Comparison of ENCODE assay signal across 1 cellular context in the genomic region with DNA sequence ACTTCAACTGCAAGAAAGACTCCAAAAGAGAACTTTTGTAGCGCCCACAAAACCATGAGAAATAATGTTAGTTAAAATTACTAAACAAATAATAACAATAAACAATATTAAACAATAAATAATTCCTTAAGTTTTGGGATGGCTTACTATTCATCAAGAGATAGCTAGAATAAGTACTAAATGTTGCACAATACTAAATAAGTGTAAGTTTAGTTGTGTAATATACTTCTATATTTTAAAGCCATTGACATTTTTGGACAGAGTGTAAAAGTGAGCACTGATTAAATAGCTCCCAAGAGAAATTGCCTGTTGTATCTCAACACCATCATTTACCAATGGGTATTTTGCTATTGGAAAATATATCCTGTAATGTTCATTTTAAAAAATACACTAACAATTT.
TF ChIP-seq lines count a peak whose summit lies in the region.

No MANE protein-coding gene starts in this region.

TF ChIP-seq in K562, 482 proteins besides CTCF, POLR2A, EP300 and RAD21 (continued from another document):
- TF ChIP-seq CEBPB (tag; IDR thresholded peaks at IDR 0.05) (peak; percentile 66), ATF7 (IDR thresholded peaks at IDR 0.05) (no peak), DMBX1 (CRISPR knock-in tag; IDR thresholded peaks at IDR 0.05; ENCODE audit: borderline replicate concordance) (no peak), FOXM1 (IDR thresholded peaks at IDR 0.05; ENCODE audit: low read depth) (no peak), FOXM1 (CRISPR knock-in tag; IDR thresholded peaks at IDR 0.05; ENCODE audit: low read depth) (no peak), THRAP3 (IDR thresholded peaks at IDR 0.05; ENCODE audit: borderline replicate concordance) (no peak)
- TF ChIP-seq, protein P1, sequence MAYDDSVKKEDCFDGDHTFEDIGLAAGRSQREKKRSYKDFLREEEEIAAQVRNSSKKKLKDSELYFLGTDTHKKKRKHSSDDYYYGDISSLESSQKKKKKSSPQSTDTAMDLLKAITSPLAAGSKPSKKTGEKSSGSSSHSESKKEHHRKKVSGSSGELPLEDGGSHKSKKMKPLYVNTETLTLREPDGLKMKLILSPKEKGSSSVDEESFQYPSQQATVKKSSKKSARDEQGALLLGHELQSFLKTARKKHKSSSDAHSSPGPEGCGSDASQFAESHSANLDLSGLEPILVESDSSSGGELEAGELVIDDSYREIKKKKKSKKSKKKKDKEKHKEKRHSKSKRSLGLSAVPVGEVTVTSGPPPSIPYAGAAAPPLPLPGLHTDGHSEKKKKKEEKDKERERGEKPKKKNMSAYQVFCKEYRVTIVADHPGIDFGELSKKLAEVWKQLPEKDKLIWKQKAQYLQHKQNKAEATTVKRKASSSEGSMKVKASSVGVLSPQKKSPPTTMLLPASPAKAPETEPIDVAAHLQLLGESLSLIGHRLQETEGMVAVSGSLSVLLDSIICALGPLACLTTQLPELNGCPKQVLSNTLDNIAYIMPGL (CRISPR knock-in tag; IDR thresholded peaks at IDR 0.05), result no peak
